In the genomic region with DNA sequence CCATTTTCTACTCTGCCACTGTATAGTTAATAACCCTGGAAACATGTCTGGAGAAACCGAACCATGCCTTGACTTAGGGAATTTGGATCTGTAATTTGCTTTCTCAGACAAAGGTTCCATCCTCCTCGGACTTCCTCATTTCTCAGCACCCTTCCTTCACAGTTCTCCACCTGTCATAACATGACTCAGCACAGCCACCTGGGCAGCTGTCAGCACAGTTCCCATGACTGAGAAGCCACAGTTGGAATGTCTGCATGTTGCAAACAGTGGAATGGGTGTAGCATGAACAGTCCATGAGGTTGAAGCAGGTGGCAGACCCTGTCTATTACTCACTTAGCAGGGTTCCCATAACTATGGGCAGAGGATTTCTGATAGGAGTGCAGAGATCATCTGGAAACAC, we compare ENCODE assay signal across 17 cellular contexts. TPM values are rescaled to one million over a fixed set of nuclear protein-coding genes. Genes with fewer than 3 reads are reported as not detected.
DNase-seq lines count a peak whose midpoint lies in the region; ATAC-seq and TF ChIP-seq lines count a peak whose summit lies in the region.
"Had no signal": no experiment of that assay in that cellular context is flagged by ENCODE, and none has a peak within 500 bp of the region (broad histone marks: within the 10 kb centered on the region; RNA-seq: fewer than 3 reads in every experiment).

No MANE protein-coding gene starts in this region.

- H3K9me3 Mint-ChIP-seq in endothelial cell (ENCODE audit: unreplicated experiment) = no peaks in the 10 kb centered on the region
- H3K9me3 Mint-ChIP-seq: dendritic cell treated with granulocyte-macrophage colony-stimulating factor and Interleukin-4, amounts not matched to agents 40 ng/mL and 50 ng/mL, for 4 days had no signal

- no peaks in the 10 kb centered on the region for H3K36me3 Mint-ChIP-seq in endothelial cell (ENCODE audit: low read depth, unreplicated experiment)

- DNase-seq in GF-D8 (lab: John Stamatoyannopoulos, UW) (peak; percentile 22), SHP77 treated with DMSO at 0.1 percent for 48 hours (lab: John Stamatoyannopoulos, UW) (peak; percentile 11), mucosa of gallbladder (ENCODE audit: low spot score) (peak; percentile 55), Ammon's horn (ENCODE audit: low spot score) (no peak), endothelial cell (ENCODE audit: low spot score) (no peak), OCI-M1 (lab: John Stamatoyannopoulos, UW) (no peak)
- DNase-seq: activated CD8-positive, alpha-beta memory T cell treated with anti-CD3 and anti-CD28 coated beads, Interleukin-2, amount 50 U/mL, for 48 hours; C1 segment of cervical spinal cord; foreskin fibroblast; left ventricle myocardium superior; NCI-H1092 treated with DMSO at 0.1 percent for 48 hours; NCI-H446; Right ventricle myocardium superior; stimulated activated CD4-positive, alpha-beta T cell treated with anti-CD3 and anti-CD28 coated beads, Interleukin-12 subunit alpha, Interleukin-12 subunit beta, amount 100 ng/mL, for 4 hours had no signal

- no peaks in the 10 kb centered on the region for H3K4me1 Mint-ChIP-seq in endothelial cell (ENCODE audit: unreplicated experiment)

- ATAC-seq in HG02884 (IDR thresholded peaks at IDR 0.05; ENCODE audit: unreplicated experiment) (peak; percentile 54), HG03460 (IDR thresholded peaks at IDR 0.05; ENCODE audit: unreplicated experiment) (no peak)
- ATAC-seq: left ventricle myocardium superior had no signal

- no peak overlapping the region for H3K4me3 Mint-ChIP-seq in endothelial cell (ENCODE audit: unreplicated experiment)
- H3K4me3 Mint-ChIP-seq: dendritic cell treated with granulocyte-macrophage colony-stimulating factor and Interleukin-4, amounts not matched to agents 40 ng/mL and 50 ng/mL, for 4 days had no signal

- no peaks in the 10 kb centered on the region for H3K27me3 Mint-ChIP-seq in endothelial cell (ENCODE audit: unreplicated experiment)
- H3K27me3 Mint-ChIP-seq: dendritic cell treated with granulocyte-macrophage colony-stimulating factor and Interleukin-4, amounts not matched to agents 40 ng/mL and 50 ng/mL, for 4 days had no signal

- H3K27ac Mint-ChIP-seq in endothelial cell (ENCODE audit: unreplicated experiment) = no peak overlapping the region
- H3K27ac Mint-ChIP-seq: dendritic cell treated with granulocyte-macrophage colony-stimulating factor and Interleukin-4, amounts not matched to agents 40 ng/mL and 50 ng/mL, for 4 days had no signal

- TF ChIP-seq CTCF in endothelial cell (IDR thresholded peaks at IDR 0.05; ENCODE audit: unreplicated experiment) = no peak

RNA-seq across cellular contexts. Expression of a gene that starts 0.6 kb away (rescaled TPM):
- not detected for total RNA-seq in mucosa of gallbladder
- not detected for total RNA-seq in endothelial cell (ENCODE audit: unreplicated experiment)
- total RNA-seq: left ventricle myocardium superior, Right ventricle myocardium superior had no signal

RNA-seq across cellular contexts. Expression of a gene that starts 31.2 kb away (rescaled TPM):
- total RNA-seq in mucosa of gallbladder = 11.6 TPM
- not detected for total RNA-seq in endothelial cell (ENCODE audit: unreplicated experiment)

RNA-seq across cellular contexts. Expression of a gene that starts 58.0 kb away (rescaled TPM):
- total RNA-seq in mucosa of gallbladder (not detected), endothelial cell (ENCODE audit: unreplicated experiment) (not detected)
- total RNA-seq: left ventricle myocardium superior, Right ventricle myocardium superior had no signal

Comparison
In these comparisons a context has a peak if more than half of its experiments do, and no peak if none do; other contexts are left out.
1. DNase-seq: peak in GF-D8 (single experiment), SHP77 treated with DMSO at 0.1 percent for 48 hours (single experiment) and mucosa of gallbladder (single experiment); none in Ammon's horn (single experiment), endothelial cell (single experiment) and OCI-M1 (single experiment).
2. RNA of a gene that starts 31.2 kb away (total RNA-seq): 11.6 TPM in mucosa of gallbladder (single experiment); not detected in endothelial cell (single experiment); every median in the first group is over 10 times any median in the second.